ENCODE assay signal across 11 cellular contexts in genomic region chr9:8855046-8855445, GRCh38.
DNase-seq lines count a peak whose midpoint lies in the region; ATAC-seq, FAIRE-seq and TF ChIP-seq lines count a peak whose summit lies in the region.
"Had no signal": no experiment of that assay in that cellular context is flagged by ENCODE, and none has a peak within 500 bp of the region (broad histone marks: within the 10 kb centered on the region; RNA-seq: fewer than 3 reads in every experiment).

No MANE protein-coding gene starts in this region.

- H3K9me2 ChIP-seq in Karpas-422 (replicated peaks; ENCODE audit: insufficient read depth, low read length): no peaks in the 10 kb centered on the region

- no peaks in the 10 kb centered on the region for H3K9me3 Mint-ChIP-seq in astrocyte (ENCODE audit: unreplicated experiment)

- DNase-seq in AG09309 (ENCODE audit: low read depth) (no peak), NCI-H1092 (lab: John Stamatoyannopoulos, UW) (peak; percentile 29), astrocyte (ENCODE audit: low read depth) (no peak), Karpas-422 (no peak)
- DNase-seq in stimulated activated CD4-positive, alpha-beta T cell treated with anti-CD3 and anti-CD28 coated beads, Interleukin-4, amount 100 ng/mL, for 4 hours: no peak
- DNase-seq: occipital lobe, T-helper 17 cell had no signal

- H3K27me3 Mint-ChIP-seq in astrocyte (ENCODE audit: low read depth, unreplicated experiment): no peaks in the 10 kb centered on the region

- H3K36me3 ChIP-seq in astrocyte (ENCODE audit: insufficient read depth, low read length) (no peaks in the 10 kb centered on the region), Karpas-422 (ENCODE audit: insufficient read depth, low read length) (no peaks in the 10 kb centered on the region)
- H3K36me3 ChIP-seq: gastroesophageal sphincter had no signal

- H4K20me1 ChIP-seq in astrocyte (ENCODE audit: insufficient read depth, low read length): no peaks in the 10 kb centered on the region
- H4K20me1 ChIP-seq in Karpas-422 (ENCODE audit: insufficient read depth, low read depth, low read length): no peaks in the 10 kb centered on the region

- H3K4me1 Mint-ChIP-seq in astrocyte (ENCODE audit: low read depth, unreplicated experiment): peaks cover 24% of the 10 kb centered on the region

- H3K79me2 ChIP-seq in astrocyte (ENCODE audit: insufficient read depth, low read length) (peaks cover 7% of the 10 kb centered on the region), Karpas-422 (ENCODE audit: low read length) (no peaks in the 10 kb centered on the region)

- no peak for FAIRE-seq in astrocyte (lab: Jason Lieb, UNC)
- peak; percentile 89 for FAIRE-seq in islet of Langerhans (lab: Jason Lieb, UNC)

- no peaks in the 10 kb centered on the region for H3K9me3 ChIP-seq in astrocyte (ENCODE audit: insufficient read depth, low read depth, low read length)
- no peaks in the 10 kb centered on the region for H3K9me3 ChIP-seq in Karpas-422 (ENCODE audit: low read length)
- H3K9me3 ChIP-seq: gastroesophageal sphincter had no signal

- H3K4me3 Mint-ChIP-seq in astrocyte (ENCODE audit: unreplicated experiment): peak overlapping the region; percentile 58
- H3K4me3 Mint-ChIP-seq: T-helper 17 cell had no signal

- ATAC-seq in GM18505 (IDR thresholded peaks at IDR 0.05; ENCODE audit: unreplicated experiment): no peak
- ATAC-seq in HG03139 (IDR thresholded peaks at IDR 0.05; ENCODE audit: unreplicated experiment): no peak
- ATAC-seq: gastroesophageal sphincter, T-helper 17 cell had no signal

- no peak for TF ChIP-seq POLR2A in GM18505 (IDR thresholded peaks at IDR 0.05; ENCODE audit: borderline replicate concordance, extremely low read depth, insufficient read depth, insufficient read length)

- no peak overlapping the region for H3K27ac Mint-ChIP-seq in astrocyte (ENCODE audit: unreplicated experiment)
- H3K27ac Mint-ChIP-seq: T-helper 17 cell had no signal

- H2AFZ ChIP-seq in astrocyte (ENCODE audit: low read depth, low read length) (no peak overlapping the region), Karpas-422 (ENCODE audit: low read length) (no peak overlapping the region)

- H3K4me1 ChIP-seq in astrocyte (ENCODE audit: insufficient read depth, low read length): peaks cover 16% of the 10 kb centered on the region
- no peaks in the 10 kb centered on the region for H3K4me1 ChIP-seq in Karpas-422 (ENCODE audit: low read length)

- H3K4me3 ChIP-seq in AG09309 (ENCODE audit: control insufficient read depth, low read depth, low read length) (no peak overlapping the region), astrocyte (ENCODE audit: insufficient read depth, low read depth, low read length) (no peak overlapping the region), Karpas-422 (ENCODE audit: low read length) (no peak overlapping the region)
- H3K4me3 ChIP-seq: gastroesophageal sphincter had no signal

- H3K27ac ChIP-seq in astrocyte (ENCODE audit: low read depth, low read length): no peak overlapping the region
- no peak overlapping the region for H3K27ac ChIP-seq in Karpas-422 (ENCODE audit: low read length)
- H3K27ac ChIP-seq: gastroesophageal sphincter had no signal

- no peaks in the 10 kb centered on the region for H3K36me3 Mint-ChIP-seq in astrocyte (ENCODE audit: low read depth, unreplicated experiment)

- H3K27me3 ChIP-seq in astrocyte (ENCODE audit: insufficient read depth, low read length) (peaks cover 14% of the 10 kb centered on the region), Karpas-422 (ENCODE audit: low read length) (no peaks in the 10 kb centered on the region)

- TF ChIP-seq CTCF in AG09309 (IDR thresholded peaks at IDR 0.05; ENCODE audit: control insufficient read depth, insufficient read depth, low read depth, low read length, missing control alignments) (peak; percentile 36), astrocyte (IDR thresholded peaks at IDR 0.05; ENCODE audit: insufficient read depth, low read depth, low read length) (peak; percentile 35)

- H3K4me2 ChIP-seq in astrocyte (ENCODE audit: low read length) (no peak overlapping the region), Karpas-422 (ENCODE audit: low read depth, low read length, poor library complexity, severe bottlenecking) (no peak overlapping the region)

- H3K9ac ChIP-seq in astrocyte (ENCODE audit: low read length): no peak overlapping the region
- no peak overlapping the region for H3K9ac ChIP-seq in Karpas-422 (ENCODE audit: low read length)
